15 cellular contexts compared by ENCODE assay signal in the genomic region with DNA sequence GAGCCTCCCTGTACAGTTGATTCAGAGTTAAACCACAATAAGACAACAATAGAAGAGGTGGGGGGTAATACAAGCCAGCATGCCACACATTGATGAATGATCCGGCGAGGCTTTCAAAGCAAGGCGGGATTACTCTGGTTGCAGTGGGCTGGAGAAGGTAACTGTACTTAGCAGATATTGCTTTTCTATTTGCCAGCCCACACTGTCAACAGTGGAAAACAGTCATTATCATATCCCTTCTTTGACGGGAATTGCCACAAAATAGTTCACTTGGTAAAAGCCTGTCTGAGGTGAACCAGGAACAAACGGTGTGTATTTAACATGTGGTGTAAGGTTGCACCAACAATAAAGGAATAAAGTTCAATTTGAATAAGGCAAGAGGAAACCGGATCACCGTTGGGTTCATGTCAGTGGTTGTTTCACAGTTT. TPM values are rescaled to one million over a fixed set of nuclear protein-coding genes. Genes with fewer than 3 reads are reported as not detected.
"Had no signal": no experiment of that assay in that cellular context is flagged by ENCODE, and none has a peak within 500 bp of the region (broad histone marks: within the 10 kb centered on the region; RNA-seq: fewer than 3 reads in every experiment).

No MANE protein-coding gene starts in this region.

- FAIRE-seq: pancreas, urothelium cell line had no signal

- H3K36me3 Mint-ChIP-seq: immature natural killer cell, neural progenitor cell, T-cell had no signal

- H3K9ac ChIP-seq: neural progenitor cell had no signal

- H3K4me3 Mint-ChIP-seq: activated naive CD8-positive, alpha-beta T cell treated with anti-CD3 and anti-CD28 coated beads, Interleukin-2, amount 50 U/mL, for 24 hours; activated T-helper 1 cell treated with anti-CD3 and anti-CD28 coated beads, Interleukin-12 subunit alpha, Interleukin-12 subunit beta, Interleukin-2, Interleukin-4 antibody, amounts not matched to agents 30 ng/mL and 10 ng/mL and 1 ng/mL, durations not matched to agents 14 hours and 24 hours and 36 hours; endodermal cell; immature natural killer cell; neural progenitor cell; stimulated activated naive CD8-positive, alpha-beta T cell treated with anti-CD3 and anti-CD28 coated beads, Interleukin-15, Interleukin-2, amounts not matched to agents 100 ng/mL and 50 ng/mL, for 24 hours; T-cell had no signal

- H3K4me2 ChIP-seq: neural progenitor cell had no signal

- H3K27me3 Mint-ChIP-seq: T-cell had no signal

- H3K4me1 ChIP-seq: neural progenitor cell, pancreas had no signal

- H3K27me3 ChIP-seq: body of pancreas, neural progenitor cell, pancreas had no signal

- H3K4me3 ChIP-seq: body of pancreas, left ventricle myocardium inferior, neural progenitor cell, pancreas had no signal

- H2AFZ ChIP-seq: neural progenitor cell had no signal

- H3K4me1 Mint-ChIP-seq: immature natural killer cell, neural progenitor cell had no signal

- H3K27ac Mint-ChIP-seq: activated naive CD8-positive, alpha-beta T cell treated with anti-CD3 and anti-CD28 coated beads, Interleukin-2, amount 50 U/mL, for 24 hours; activated T-helper 1 cell treated with anti-CD3 and anti-CD28 coated beads, Interleukin-12 subunit alpha, Interleukin-12 subunit beta, Interleukin-2, Interleukin-4 antibody, amounts not matched to agents 30 ng/mL and 10 ng/mL and 1 ng/mL, durations not matched to agents 14 hours and 24 hours and 36 hours; endodermal cell; immature natural killer cell; neural progenitor cell; stimulated activated naive CD8-positive, alpha-beta T cell treated with anti-CD3 and anti-CD28 coated beads, Interleukin-15, Interleukin-2, amounts not matched to agents 100 ng/mL and 50 ng/mL, for 24 hours; T-cell had no signal

- ATAC-seq: activated naive CD8-positive, alpha-beta T cell treated with anti-CD3 and anti-CD28 coated beads, Interleukin-2, amount 50 U/mL, for 24 hours; body of pancreas; pancreas; T-cell had no signal

- DNase-seq: activated naive CD4-positive, alpha-beta T cell; activated naive CD8-positive, alpha-beta T cell treated with anti-CD3 and anti-CD28 coated beads, Interleukin-2, amount 50 U/mL, for 24 hours; body of pancreas; cerebellar nuclear complex; endodermal cell; immature natural killer cell; left ventricle myocardium inferior; pancreas; stimulated activated CD4-positive, alpha-beta T cell treated with anti-CD3 and anti-CD28 coated beads, Interleukin-4, amount 100 ng/mL, for 24 hours; T-cell had no signal

- H3K36me3 ChIP-seq: left ventricle myocardium inferior, neural progenitor cell, pancreas had no signal

- H3K9me3 Mint-ChIP-seq: endodermal cell, neural progenitor cell had no signal

- H3K9me3 ChIP-seq: body of pancreas, left ventricle myocardium inferior, pancreas had no signal

- H3K27ac ChIP-seq: body of pancreas, left ventricle myocardium inferior, neural progenitor cell, pancreas, VCaP had no signal

RNA-seq across cellular contexts. Expression of a gene that starts 5.8 kb away (rescaled TPM):
- total RNA-seq: endodermal cell had no signal
- polyA plus RNA-seq: immature natural killer cell had no signal
